In genomic region chr9:70477907-70478480, GRCh38 we compare ENCODE assay signal across 20 cellular contexts.
DNase-seq lines count a peak whose midpoint lies in the region; ATAC-seq and TF ChIP-seq lines count a peak whose summit lies in the region.
"Had no signal": no experiment of that assay in that cellular context is flagged by ENCODE, and none has a peak within 500 bp of the region (broad histone marks: within the 10 kb centered on the region; RNA-seq: fewer than 3 reads in every experiment).

No MANE protein-coding gene starts in this region.

- no peaks in the 10 kb centered on the region for H3K9me3 ChIP-seq in AG04450 (ENCODE audit: control insufficient read depth, insufficient read depth, low read length)
- H3K9me3 ChIP-seq in RWPE2 (ENCODE audit: severe bottlenecking): no peaks in the 10 kb centered on the region
- no peaks in the 10 kb centered on the region for H3K9me3 ChIP-seq in hepatocyte (ENCODE audit: low read depth)
- no peaks in the 10 kb centered on the region for H3K9me3 ChIP-seq in Caco-2

- H3K36me3 ChIP-seq in RWPE2 (ENCODE audit: low read depth) (no peaks in the 10 kb centered on the region), hepatocyte (replicated peaks; ENCODE audit: insufficient read depth, low read depth) (no peaks in the 10 kb centered on the region), Caco-2 (ENCODE audit: control insufficient read depth, insufficient read depth, low read length) (no peaks in the 10 kb centered on the region)
- H3K36me3 ChIP-seq: brain microvascular endothelial cell, neural progenitor cell had no signal

- H3K79me2 ChIP-seq in hepatocyte: no peaks in the 10 kb centered on the region

- no peaks in the 10 kb centered on the region for H3K27me3 ChIP-seq in AG04450 (ENCODE audit: control insufficient read depth, insufficient read depth, low read length)
- H3K27me3 ChIP-seq in RWPE2 (ENCODE audit: insufficient read depth, poor library complexity, severe bottlenecking): no peaks in the 10 kb centered on the region
- no peaks in the 10 kb centered on the region for H3K27me3 ChIP-seq in hepatocyte
- H3K27me3 ChIP-seq in Caco-2 (replicated peaks; ENCODE audit: control insufficient read depth, insufficient read depth, low read length): no peaks in the 10 kb centered on the region
- H3K27me3 ChIP-seq: brain microvascular endothelial cell, neural progenitor cell had no signal

- no peaks in the 10 kb centered on the region for H3K9me3 Mint-ChIP-seq in Caco-2 (ENCODE audit: unreplicated experiment)
- H3K9me3 Mint-ChIP-seq: activated CD4-positive, alpha-beta memory T cell treated with anti-CD3 and anti-CD28 coated beads, Interleukin-2, amount 10 ng/mL, durations not matched to agents 7 days and 5 days; activated T-helper 17 cell treated with anti-CD3 and anti-CD28 coated beads, Interleukin-2, amount 50 U/mL, for 72 hours had no signal

- no peak overlapping the region for H2AFZ ChIP-seq in hepatocyte
- H2AFZ ChIP-seq: neural progenitor cell had no signal

- CTCF ChIA-PET in AG04450 (lab: Charles Lee): interaction anchor here (0.6 kb wide), 1 partner anchor 40 kb away, joined by 3 read pairs; no protein-coding TSS in a partner anchor
- CTCF ChIA-PET in Caco-2 (lab: Charles Lee): no interaction called here
- CTCF ChIA-PET in HEK293T (lab: Yijun Ruan, JAX): interaction anchor here (0.6 kb wide), 1 partner anchor 28 kb away, joined by 3 read pairs; no protein-coding TSS in a partner anchor

- intact Hi-C loops in Caco-2 (cut with micrococcal nuclease; ENCODE audit: unreplicated experiment): no loop called here

- H3K4me1 ChIP-seq in RWPE2 (ENCODE audit: insufficient read depth, poor library complexity, severe bottlenecking) (peaks cover 37% of the 10 kb centered on the region), hepatocyte (ENCODE audit: insufficient read depth) (peaks cover 46% of the 10 kb centered on the region), Caco-2 (no peaks in the 10 kb centered on the region)

- POLR2A ChIA-PET in AG04450 (lab: Yijun Ruan, JAX) (no interaction called here), Caco-2 (lab: Charles Lee) (no interaction called here), HEK293T (lab: Yijun Ruan, JAX) (no interaction called here)

- H3K4me3 ChIP-seq in AG04450 (ENCODE audit: low read depth, low read length) (no peak overlapping the region), RWPE2 (ENCODE audit: severe bottlenecking) (no peak overlapping the region), hepatocyte (no peak overlapping the region), Caco-2 (ENCODE audit: low read depth, low read length) (no peak overlapping the region)
- H3K4me3 ChIP-seq: neural progenitor cell had no signal

- TF ChIP-seq CTCF in AG04450 (IDR thresholded peaks at IDR 0.05; ENCODE audit: low read depth, low read length): no peak
- TF ChIP-seq CTCF in RWPE2 (IDR thresholded peaks at IDR 0.05; ENCODE audit: poor library complexity, severe bottlenecking): no peak
- no peak for TF ChIP-seq CTCF in hepatocyte (IDR thresholded peaks at IDR 0.05; ENCODE audit: poor library complexity)
- no peak for TF ChIP-seq CTCF in Caco-2 (IDR thresholded peaks at IDR 0.05; ENCODE audit: insufficient read depth in 1 of 2, low read depth in 1 of 2, low read length in 1 of 2, severe bottlenecking in 1 of 2, unreplicated experiment in 1 of 2)

- peaks cover 6% of the 10 kb centered on the region for H3K36me3 Mint-ChIP-seq in Caco-2 (ENCODE audit: insufficient read depth, unreplicated experiment)
- H3K36me3 Mint-ChIP-seq: neural progenitor cell had no signal

- WGBS in hepatocyte (ENCODE audit: low lambda C conversion rate, missing lambda C conversion rate): 79% methylated on average over 2 of the region's 2 CpGs

- no peak overlapping the region for H3K4me3 Mint-ChIP-seq in Caco-2 (ENCODE audit: unreplicated experiment)
- H3K4me3 Mint-ChIP-seq: activated CD4-positive, alpha-beta memory T cell treated with anti-CD3 and anti-CD28 coated beads, Interleukin-2, amount 10 ng/mL, durations not matched to agents 7 days and 5 days; activated T-helper 17 cell treated with anti-CD3 and anti-CD28 coated beads, Interleukin-2, amount 50 U/mL, for 72 hours; neural progenitor cell had no signal

- DNase-seq in AG04450 (ENCODE audit: low read depth, low spot score): no peak
- DNase-seq in RWPE2 (ENCODE audit: low spot score): no peak
- no peak for DNase-seq in hepatocyte (ENCODE audit: low spot score)
- DNase-seq in renal cortical epithelial cell (ENCODE audit: low read depth): peak; percentile 89
- no peak for DNase-seq in activated CD4-positive, alpha-beta T cell treated with anti-CD3 and anti-CD28 coated beads for 1 hour
- DNase-seq in Caco-2: no peak
- DNase-seq in HEK293T (ENCODE audit: extremely low spot score): no peak
- DNase-seq in activated naive CD4-positive, alpha-beta T cell treated with Interleukin-2 at 50 U/mL for 16 hours: no peak
- DNase-seq: activated CD4-positive, alpha-beta memory T cell treated with anti-CD3 and anti-CD28 coated beads, Interleukin-2, amount 10 ng/mL, durations not matched to agents 7 days and 5 days; AML-193; brain microvascular endothelial cell; DMS79; Kasumi-1; NCI-H2029; NCI-H774; SHP77; stimulated activated CD4-positive, alpha-beta T cell treated with anti-CD3 and anti-CD28 coated beads, Interleukin-12 subunit alpha, Interleukin-12 subunit beta, amount 100 ng/mL, for 4 hours; T1000 had no signal

- H3K4me2 ChIP-seq in hepatocyte: no peak overlapping the region
- H3K4me2 ChIP-seq: neural progenitor cell had no signal

- H3K27ac ChIP-seq in AG04450 (ENCODE audit: low read depth, low read length) (peak overlapping the region; percentile 68), RWPE2 (ENCODE audit: poor library complexity, severe bottlenecking) (peak overlapping the region; percentile 18), hepatocyte (peak overlapping the region; percentile 96)
- H3K27ac ChIP-seq: brain microvascular endothelial cell, neural progenitor cell had no signal

- no peaks in the 10 kb centered on the region for H3K9me2 ChIP-seq in hepatocyte (replicated peaks; ENCODE audit: insufficient read depth)

- no peaks in the 10 kb centered on the region for H3K27me3 Mint-ChIP-seq in Caco-2 (ENCODE audit: insufficient read depth, unreplicated experiment)

- no peak for ATAC-seq in RWPE2 (ENCODE audit: low read depth)
- ATAC-seq: activated T-helper 17 cell treated with anti-CD3 and anti-CD28 coated beads, Interleukin-2, amount 50 U/mL, for 72 hours had no signal

- no peak overlapping the region for H3K27ac Mint-ChIP-seq in Caco-2 (ENCODE audit: unreplicated experiment)
- H3K27ac Mint-ChIP-seq: activated CD4-positive, alpha-beta memory T cell treated with anti-CD3 and anti-CD28 coated beads, Interleukin-2, amount 10 ng/mL, durations not matched to agents 7 days and 5 days; activated T-helper 17 cell treated with anti-CD3 and anti-CD28 coated beads, Interleukin-2, amount 50 U/mL, for 72 hours; neural progenitor cell had no signal

- no peaks in the 10 kb centered on the region for H3K4me1 Mint-ChIP-seq in Caco-2 (ENCODE audit: low read depth, unreplicated experiment)
- H3K4me1 Mint-ChIP-seq: activated CD4-positive, alpha-beta memory T cell treated with anti-CD3 and anti-CD28 coated beads, Interleukin-2, amount 10 ng/mL, durations not matched to agents 7 days and 5 days had no signal

- no peaks in the 10 kb centered on the region for H4K20me1 ChIP-seq in hepatocyte (ENCODE audit: insufficient read depth, poor library complexity, severe bottlenecking)

- BruUV-seq in Caco-2 (replicated peaks; lab: Mats Ljungman, UMichigan): no TSS peak

TF ChIP-seq in HEK293T, 16 proteins besides CTCF, POLR2A, EP300 and RAD21:
- TF ChIP-seq ARNT (IDR thresholded peaks at IDR 0.05) (no peak), HDGF (IDR thresholded peaks at IDR 0.05; ENCODE audit: borderline replicate concordance) (no peak), ZNF384 (IDR thresholded peaks at IDR 0.05) (no peak), CTBP1 (IDR thresholded peaks at IDR 0.05; ENCODE audit: borderline replicate concordance) (no peak), FOXM1 (IDR thresholded peaks at IDR 0.05; ENCODE audit: borderline replicate concordance) (no peak), NFRKB (IDR thresholded peaks at IDR 0.05) (no peak), LEF1 (IDR thresholded peaks at IDR 0.05; ENCODE audit: borderline replicate concordance) (no peak)

Comparison
In these comparisons a context has a peak if more than half of its experiments do, and no peak if none do; other contexts are left out.
1. H3K27ac ChIP-seq: peak in every context shown above with its lines; median percentile 96 in hepatocyte; 68 in AG04450; 18 in RWPE2.